Comparison of ENCODE assay signal across 19 cellular contexts in the genomic region with DNA sequence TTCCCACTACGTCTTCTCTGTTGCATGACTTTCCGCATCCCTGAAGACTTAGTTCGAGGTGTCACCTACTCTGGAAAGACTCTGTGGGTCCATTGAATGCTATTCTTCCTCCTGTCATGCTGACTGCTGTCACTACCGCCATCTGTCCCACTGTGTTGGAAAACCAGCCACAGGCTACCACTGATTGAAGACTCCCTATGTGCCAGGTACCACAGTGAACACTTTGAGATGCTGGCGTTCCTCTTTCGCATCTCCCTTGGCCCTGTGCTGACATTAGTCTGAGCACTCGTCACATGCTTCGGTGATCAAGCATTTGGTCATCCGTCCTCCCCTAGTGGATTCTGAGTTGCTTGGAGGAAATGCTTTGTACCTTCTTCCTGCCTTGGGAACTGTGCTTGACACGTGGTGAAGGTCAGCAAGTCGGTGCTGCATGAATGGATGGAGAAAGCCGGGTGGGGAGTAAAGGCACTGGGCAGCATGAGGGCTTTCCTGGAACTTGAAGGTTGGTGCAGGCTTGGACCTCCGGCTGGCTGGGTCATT.
A peak's percentile ranks its signal among the peaks of the same experiment; 100 is the strongest.
DNase-seq lines count a peak whose midpoint lies in the region; ATAC-seq, FAIRE-seq and TF ChIP-seq lines count a peak whose summit lies in the region.
"Had no signal": no experiment of that assay in that cellular context is flagged by ENCODE, and none has a peak within 500 bp of the region (broad histone marks: within the 10 kb centered on the region; RNA-seq: fewer than 3 reads in every experiment).

No MANE protein-coding gene starts in this region.

- H3F3A ChIP-seq in neural progenitor cell (ENCODE audit: low read depth): no peaks in the 10 kb centered on the region

- no peaks in the 10 kb centered on the region for H3K36me3 Mint-ChIP-seq in neural progenitor cell

- ATAC-seq in foreskin keratinocyte: no peak
- ATAC-seq: A549; CD8-positive, alpha-beta T cell; GM12878; GM23338 had no signal

- peaks cover 24% of the 10 kb centered on the region; the same call in 1 of the 2 replicates for H3K79me2 ChIP-seq in OCI-LY7 (ENCODE audit: insufficient read depth, low read depth, low read length)
- H3K79me2 ChIP-seq in endothelial cell of umbilical vein (ENCODE audit: control insufficient read depth, insufficient read depth, low read length): no peaks in the 10 kb centered on the region
- no peaks in the 10 kb centered on the region for H3K79me2 ChIP-seq in neural progenitor cell (ENCODE audit: low read depth)
- H3K79me2 ChIP-seq in osteoblast (ENCODE audit: insufficient read depth, low read length): peaks cover 2% of the 10 kb centered on the region

- H3K4me1 Mint-ChIP-seq in neural progenitor cell: peaks cover 20% of the 10 kb centered on the region

- H3K27me3 ChIP-seq in endothelial cell of umbilical vein (ENCODE audit: control insufficient read depth in 2 of 2, insufficient read depth in 2 of 2, low read length in 2 of 2) (no peaks in the 10 kb centered on the region), neural progenitor cell (no peaks in the 10 kb centered on the region), osteoblast (ENCODE audit: insufficient read depth, low read length) (no peaks in the 10 kb centered on the region), foreskin keratinocyte (no peaks in the 10 kb centered on the region)

- no peaks in the 10 kb centered on the region for H3K9me2 ChIP-seq in OCI-LY7 (ENCODE audit: insufficient read depth, low read length)

- H3K4me3 ChIP-seq in OCI-LY7 (ENCODE audit: low read depth, low read length, poor library complexity, severe bottlenecking) (peak overlapping the region; percentile 53), endothelial cell of umbilical vein (replicated peaks in 1 of 3; ENCODE audit: insufficient read depth in 1 of 3, low read depth in 1 of 3, low read length in 3 of 3) (no peak overlapping the region), neural progenitor cell (no peak overlapping the region), osteoblast (ENCODE audit: insufficient read depth, low read length) (no peak overlapping the region)
- H3K4me3 ChIP-seq: A549, GM12878, GM23338 had no signal

- in situ Hi-C loops in Caki2 (cut with HindIII; ENCODE audit: low pct_unique_long_range_greater_than_20kb, low sequenced_read_pairs): no loop called here

- no peak; the same call in 1 of the 2 replicates for TF ChIP-seq CTCF in OCI-LY7 (conservative IDR thresholded peaks at IDR 0.05; ENCODE audit: low read length)
- TF ChIP-seq CTCF in endothelial cell of umbilical vein (IDR thresholded peaks at IDR 0.05; ENCODE audit: extremely low read depth in 1 of 2, insufficient read depth in 1 of 2, low read depth in 1 of 2, low read length in 2 of 2): no peak
- no peak for TF ChIP-seq CTCF in neural progenitor cell (IDR thresholded peaks at IDR 0.05)
- TF ChIP-seq CTCF in osteoblast (IDR thresholded peaks at IDR 0.05; ENCODE audit: extremely low read depth, low read depth, low read length): no peak
- no peak for TF ChIP-seq CTCF in foreskin keratinocyte (conservative IDR thresholded peaks at IDR 0.05)

- POLR2A ChIA-PET in OCI-LY7 (lab: Charles Lee) (no interaction called here), endothelial cell of umbilical vein (lab: Charles Lee) (no interaction called here)

- BruUV-seq in OCI-LY7 (replicated peaks; lab: Mats Ljungman, UMichigan) (no TSS peak), endothelial cell of umbilical vein (replicated peaks; lab: Mats Ljungman, UMichigan) (no TSS peak)

- no peak overlapping the region for H3K27ac Mint-ChIP-seq in neural progenitor cell
- H3K27ac Mint-ChIP-seq: GM23338 had no signal

- intact Hi-C loops in OCI-LY7 (cut with micrococcal nuclease; ENCODE audit: unreplicated experiment) (loop anchor here (5.0 to 10.0 kb wide), 2 partner anchors 86 to 272 kb away; a partner anchor contains a TSS), endothelial cell of umbilical vein (cut with micrococcal nuclease) (no loop called here)

- H3K4me1 ChIP-seq in OCI-LY7 (ENCODE audit: insufficient read depth, low read length, poor library complexity, severe bottlenecking) (peaks cover 98% of the 10 kb centered on the region), endothelial cell of umbilical vein (ENCODE audit: control insufficient read depth, extremely low read depth, insufficient read depth, low read length) (no peaks in the 10 kb centered on the region), neural progenitor cell (peaks cover 10% of the 10 kb centered on the region), osteoblast (ENCODE audit: insufficient read depth, low read length) (peaks cover 32% of the 10 kb centered on the region), foreskin keratinocyte (peaks cover 7% of the 10 kb centered on the region)

- peak overlapping the region; percentile 66 for H3K27ac ChIP-seq in OCI-LY7 (ENCODE audit: low read depth, low read length, poor library complexity, severe bottlenecking)
- H3K27ac ChIP-seq in endothelial cell of umbilical vein (ENCODE audit: insufficient read depth, low read depth, low read length): no peak overlapping the region
- no peak overlapping the region for H3K27ac ChIP-seq in neural progenitor cell
- no peak overlapping the region for H3K27ac ChIP-seq in osteoblast (ENCODE audit: low read depth, low read length)
- H3K27ac ChIP-seq in foreskin keratinocyte: no peak overlapping the region
- H3K27ac ChIP-seq: A549, KMS-11 had no signal

- H3K4me3 Mint-ChIP-seq in neural progenitor cell: no peak overlapping the region
- H3K4me3 Mint-ChIP-seq: CD8-positive, alpha-beta T cell; GM23338 had no signal

- peak overlapping the region; percentile 36; the same call in 1 of the 2 replicates for H2AFZ ChIP-seq in OCI-LY7 (ENCODE audit: low read length)
- H2AFZ ChIP-seq in endothelial cell of umbilical vein (ENCODE audit: low read depth, low read length): no peak overlapping the region
- H2AFZ ChIP-seq in neural progenitor cell (replicated peaks): no peak overlapping the region
- H2AFZ ChIP-seq in osteoblast (ENCODE audit: low read length): no peak overlapping the region
- H2AFZ ChIP-seq: GM23338 had no signal

- H3K9me1 ChIP-seq in endothelial cell of umbilical vein (replicated peaks; ENCODE audit: control insufficient read depth, extremely low read depth, insufficient read depth, low read length): no peaks in the 10 kb centered on the region

- no peak for TF ChIP-seq POLR2A in endothelial cell of umbilical vein (IDR thresholded peaks at IDR 0.05; ENCODE audit: low read depth, low read length)

- H3K4me2 ChIP-seq in OCI-LY7 (ENCODE audit: low read length): peak overlapping the region; percentile 68
- H3K4me2 ChIP-seq in endothelial cell of umbilical vein (ENCODE audit: insufficient read depth, low read length): no peak overlapping the region
- H3K4me2 ChIP-seq in neural progenitor cell: peak overlapping the region; percentile 35
- no peak overlapping the region for H3K4me2 ChIP-seq in osteoblast (ENCODE audit: insufficient read depth, low read length)
- H3K4me2 ChIP-seq: A549, GM23338, KMS-11 had no signal

- dilution Hi-C loops in endothelial cell of umbilical vein (cut with MboI; ENCODE audit: extremely low pct_ligation_motif_present, low sequenced_read_pairs): no loop called here

- H3K9me3 ChIP-seq in OCI-LY7 (ENCODE audit: low read length): no peaks in the 10 kb centered on the region
- no peaks in the 10 kb centered on the region for H3K9me3 ChIP-seq in endothelial cell of umbilical vein (replicated peaks; ENCODE audit: control insufficient read depth, insufficient read depth, low read length)
- no peaks in the 10 kb centered on the region for H3K9me3 ChIP-seq in neural progenitor cell (ENCODE audit: low read depth)
- H3K9me3 ChIP-seq in osteoblast (ENCODE audit: low read depth, low read length): no peaks in the 10 kb centered on the region
- H3K9me3 ChIP-seq: A549 had no signal

- FAIRE-seq in endothelial cell of umbilical vein (lab: Jason Lieb, UNC): peak; percentile 54
- FAIRE-seq: A549, GM12878 had no signal

- H3K9me3 Mint-ChIP-seq in neural progenitor cell: no peaks in the 10 kb centered on the region
- H3K9me3 Mint-ChIP-seq: CD8-positive, alpha-beta T cell; GM23338 had no signal

- no peaks in the 10 kb centered on the region for H4K20me1 ChIP-seq in OCI-LY7 (ENCODE audit: insufficient read depth, low read length)
- H4K20me1 ChIP-seq in endothelial cell of umbilical vein (replicated peaks; ENCODE audit: control insufficient read depth, extremely low read depth, insufficient read depth, low read length): no peaks in the 10 kb centered on the region
- no peaks in the 10 kb centered on the region for H4K20me1 ChIP-seq in neural progenitor cell (ENCODE audit: low read depth)
- no peaks in the 10 kb centered on the region for H4K20me1 ChIP-seq in osteoblast (ENCODE audit: insufficient read depth, low read length)

- DNase-seq in Caki2 (ENCODE audit: low read depth) (peak; percentile 77), OCI-LY7 (ENCODE audit: low spot score) (peak; percentile 80), endothelial cell of umbilical vein (ENCODE audit: low read depth, low spot score) (no peak), neural progenitor cell (ENCODE audit: low spot score) (no peak), COLO829 (ENCODE audit: low spot score) (no peak), osteoblast (ENCODE audit: insufficient read length, low spot score, missing footprints) (no peak), foreskin keratinocyte (no peak)
- no peak for DNase-seq in activated naive CD4-positive, alpha-beta T cell treated with Interleukin-2 at 50 U/mL for 16 hours
- DNase-seq: CD8-positive, alpha-beta T cell; DMS 273 treated with DMSO at 0.1 percent for 48 hours; NCI-H1105; NCI-H1694 treated with DMSO at 0.1 percent for 48 hours; NCI-H69; NK-92 treated with Interleukin-12 subunit alpha and Interleukin-12 subunit beta, amount 100 ng/mL, for 24 hours; SHP77 treated with DMSO at 0.1 percent for 48 hours had no signal

- peaks cover 4% of the 10 kb centered on the region for H3K27me3 Mint-ChIP-seq in neural progenitor cell (ENCODE audit: insufficient read depth, low read depth)

- no peaks in the 10 kb centered on the region for H3K36me3 ChIP-seq in OCI-LY7 (ENCODE audit: insufficient read depth, low read length)
- no peaks in the 10 kb centered on the region for H3K36me3 ChIP-seq in endothelial cell of umbilical vein (ENCODE audit: control insufficient read depth in 2 of 2, extremely low read depth in 1 of 2, insufficient read depth in 2 of 2, low read length in 2 of 2)
- no peaks in the 10 kb centered on the region for H3K36me3 ChIP-seq in neural progenitor cell
- H3K36me3 ChIP-seq in osteoblast (ENCODE audit: insufficient read depth, low read length): no peaks in the 10 kb centered on the region

- H3K9ac ChIP-seq in endothelial cell of umbilical vein (replicated peaks; ENCODE audit: extremely low read depth, insufficient read depth, low read length): no peak overlapping the region
- no peak overlapping the region for H3K9ac ChIP-seq in neural progenitor cell
- H3K9ac ChIP-seq: KMS-11 had no signal

- CTCF ChIA-PET in OCI-LY7 (lab: Charles Lee; ENCODE audit: unreplicated experiment): no interaction called here
- CTCF ChIA-PET in endothelial cell of umbilical vein (lab: Charles Lee): no interaction called here

TF ChIP-seq in endothelial cell of umbilical vein, 7 proteins besides CTCF, POLR2A, EP300 and RAD21 (continues in another document):
- no peak for TF ChIP-seq MYC (IDR thresholded peaks at IDR 0.05; ENCODE audit: low read depth, low read length)
- no peak for TF ChIP-seq POLR2AphosphoS5 (IDR thresholded peaks at IDR 0.05; ENCODE audit: insufficient read depth, low read depth, low read length)
- no peak for TF ChIP-seq JUN (IDR thresholded peaks at IDR 0.05; ENCODE audit: borderline replicate concordance, insufficient read depth, insufficient read length, low read depth)

Comparison
In these comparisons a context has a peak if more than half of its experiments do, and no peak if none do; other contexts are left out.
1. DNase-seq: peak in Caki2 (single experiment) and OCI-LY7 (single experiment); none in endothelial cell of umbilical vein (single experiment), neural progenitor cell (single experiment), COLO829 (single experiment), activated naive CD4-positive, alpha-beta T cell treated with Interleukin-2 at 50 U/mL for 16 hours (single experiment), osteoblast (single experiment) and foreskin keratinocyte (0 of 2).
2. H3K4me2 ChIP-seq: peak in OCI-LY7 (single experiment) and neural progenitor cell (single experiment); none in endothelial cell of umbilical vein (single experiment) and osteoblast (single experiment).